8 cellular contexts compared by ENCODE assay signal in the genomic region with DNA sequence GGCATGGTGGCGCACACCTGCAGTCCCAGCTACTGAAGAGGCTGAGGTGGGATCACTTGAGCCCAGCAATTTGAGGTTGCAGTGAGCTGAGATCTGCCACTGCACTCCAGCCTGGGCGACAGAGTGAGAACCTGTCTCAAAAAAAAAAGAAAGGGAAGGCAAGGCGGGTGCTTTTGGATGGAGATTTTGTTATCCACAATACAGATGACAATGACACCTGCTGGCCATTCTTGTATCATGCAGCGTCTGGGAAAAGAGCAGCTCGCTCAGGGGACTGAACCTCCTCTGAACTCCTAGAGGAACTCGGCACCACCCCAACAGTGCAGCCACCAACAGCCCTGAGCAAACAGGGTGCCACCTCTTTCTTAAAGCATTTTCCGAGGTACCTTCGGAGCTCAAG.
DNase-seq lines count a peak whose midpoint lies in the region; ATAC-seq and TF ChIP-seq lines count a peak whose summit lies in the region.

No MANE protein-coding gene starts in this region.

- ATAC-seq in HG02852 (IDR thresholded peaks at IDR 0.05; ENCODE audit: unreplicated experiment): no peak
- no peak for ATAC-seq in HG02678 (IDR thresholded peaks at IDR 0.05; ENCODE audit: unreplicated experiment)

- DNase-seq in AG20443 (ENCODE audit: low spot score) (peak; percentile 74), OCI-M1 (lab: John Stamatoyannopoulos, UW) (peak; percentile 38), choroid plexus epithelial cell (ENCODE audit: low read depth) (peak; percentile 77), midbrain (lab: John Stamatoyannopoulos, UW) (peak; percentile 28), activated gamma-delta T cell treated with Interleukin-2 at 50 U/mL for 16 hours (no peak)

- no peak overlapping the region for H3K4me3 ChIP-seq in choroid plexus epithelial cell (ENCODE audit: low read depth, low read length)

- TF ChIP-seq CTCF in GM12872 (IDR thresholded peaks at IDR 0.05; ENCODE audit: insufficient read depth, low read depth, low read length): peak; percentile 56; the same call in 2 of the 3 replicates
- peak; percentile 78 for TF ChIP-seq CTCF in choroid plexus epithelial cell (conservative IDR thresholded peaks at IDR 0.05; ENCODE audit: low read depth, low read length)
